In the genomic region with DNA sequence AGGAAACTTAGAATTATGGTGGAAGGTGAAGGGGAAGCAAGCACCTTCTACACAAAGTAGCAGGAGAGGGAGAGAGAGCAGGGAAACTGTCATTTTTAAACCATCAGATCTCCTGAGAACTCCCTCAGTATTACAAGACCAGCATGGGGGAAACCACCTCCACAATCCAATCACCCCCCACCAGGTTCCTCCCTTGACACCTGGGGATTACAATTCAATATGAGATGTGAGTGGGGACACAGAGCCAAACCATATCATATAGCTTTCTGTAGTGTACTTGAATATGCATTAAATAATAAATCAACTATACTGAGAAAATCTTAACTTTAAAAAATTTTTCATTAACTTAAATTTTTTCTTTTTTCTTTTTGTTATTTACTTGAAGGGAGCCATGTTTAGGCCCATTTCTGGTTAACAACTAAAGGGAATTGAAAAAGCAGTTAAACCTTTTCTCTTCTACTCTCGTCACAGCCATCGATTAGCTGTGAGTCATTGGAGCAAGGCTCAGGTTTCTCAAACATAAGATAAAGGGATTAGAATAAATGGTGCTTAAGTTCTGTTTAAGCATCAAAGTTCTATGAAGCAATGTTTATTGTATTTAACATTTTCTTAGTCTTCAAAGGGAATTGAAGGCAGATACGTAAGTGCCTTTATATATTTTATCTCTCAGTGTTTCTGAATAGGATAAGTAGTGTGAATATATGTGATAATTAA, we compare ENCODE assay signal across 1 cellular context.
TF ChIP-seq lines count a peak whose summit lies in the region.

No MANE protein-coding gene starts in this region.

TF ChIP-seq in HepG2, 621 proteins besides CTCF, POLR2A, EP300 and RAD21 (continued from another document and continues in another):
- TF ChIP-seq, protein P1, sequence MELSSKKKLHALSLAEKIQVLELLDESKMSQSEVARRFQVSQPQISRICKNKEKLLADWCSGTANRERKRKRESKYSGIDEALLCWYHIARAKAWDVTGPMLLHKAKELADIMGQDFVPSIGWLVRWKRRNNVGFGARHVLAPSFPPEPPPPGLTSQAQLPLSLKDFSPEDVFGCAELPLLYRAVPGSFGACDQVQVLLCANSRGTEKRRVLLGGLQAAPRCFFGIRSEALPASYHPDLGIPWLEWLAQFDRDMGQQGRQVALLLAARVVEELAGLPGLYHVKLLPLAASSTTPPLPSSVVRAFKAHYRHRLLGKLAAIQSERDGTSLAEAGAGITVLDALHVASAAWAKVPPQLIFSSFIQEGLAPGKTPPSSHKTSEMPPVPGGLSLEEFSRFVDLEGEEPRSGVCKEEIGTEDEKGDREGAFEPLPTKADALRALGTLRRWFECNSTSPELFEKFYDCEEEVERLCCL (CRISPR knock-in tag; IDR thresholded peaks at IDR 0.05; ENCODE audit: borderline replicate concordance), result no peak
- TF ChIP-seq SAP130 (CRISPR knock-in tag; IDR thresholded peaks at IDR 0.05; ENCODE audit: low read depth), result peak; percentile 56
- TF ChIP-seq, protein P2, sequence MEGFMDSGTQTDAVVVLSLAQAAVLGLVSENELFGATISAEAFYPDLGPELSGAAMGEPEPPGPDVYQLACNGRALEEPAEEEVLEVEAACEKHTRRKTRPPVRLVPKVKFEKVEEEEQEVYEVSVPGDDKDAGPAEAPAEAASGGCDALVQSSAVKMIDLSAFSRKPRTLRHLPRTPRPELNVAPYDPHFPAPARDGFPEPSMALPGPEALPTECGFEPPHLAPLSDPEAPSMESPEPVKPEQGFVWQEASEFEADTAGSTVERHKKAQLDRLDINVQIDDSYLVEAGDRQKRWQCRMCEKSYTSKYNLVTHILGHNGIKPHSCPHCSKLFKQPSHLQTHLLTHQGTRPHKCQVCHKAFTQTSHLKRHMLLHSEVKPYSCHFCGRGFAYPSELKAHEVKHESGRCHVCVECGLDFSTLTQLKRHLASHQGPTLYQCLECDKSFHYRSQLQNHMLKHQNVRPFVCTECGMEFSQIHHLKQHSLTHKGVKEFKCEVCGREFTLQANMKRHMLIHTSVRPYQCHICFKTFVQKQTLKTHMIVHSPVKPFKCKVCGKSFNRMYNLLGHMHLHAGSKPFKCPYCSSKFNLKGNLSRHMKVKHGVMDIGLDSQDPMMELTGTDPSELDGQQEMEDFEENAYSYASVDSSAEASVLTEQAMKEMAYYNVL (CRISPR knock-in tag; IDR thresholded peaks at IDR 0.05; ENCODE audit: borderline replicate concordance), result no peak
- TF ChIP-seq ATF1 (CRISPR knock-in tag; IDR thresholded peaks at IDR 0.05), result peak; percentile 81
- no peak for TF ChIP-seq MXD4 (CRISPR knock-in tag; IDR thresholded peaks at IDR 0.05)
- TF ChIP-seq TGIF2 (CRISPR knock-in tag; IDR thresholded peaks at IDR 0.05), result no peak
- TF ChIP-seq ADNP (CRISPR knock-in tag; IDR thresholded peaks at IDR 0.05), result no peak
- no peak for TF ChIP-seq EED (CRISPR knock-in tag; IDR thresholded peaks at IDR 0.05)
- peak; percentile 99 for TF ChIP-seq JUND (CRISPR knock-in tag; IDR thresholded peaks at IDR 0.05)
- TF ChIP-seq, protein P3, sequence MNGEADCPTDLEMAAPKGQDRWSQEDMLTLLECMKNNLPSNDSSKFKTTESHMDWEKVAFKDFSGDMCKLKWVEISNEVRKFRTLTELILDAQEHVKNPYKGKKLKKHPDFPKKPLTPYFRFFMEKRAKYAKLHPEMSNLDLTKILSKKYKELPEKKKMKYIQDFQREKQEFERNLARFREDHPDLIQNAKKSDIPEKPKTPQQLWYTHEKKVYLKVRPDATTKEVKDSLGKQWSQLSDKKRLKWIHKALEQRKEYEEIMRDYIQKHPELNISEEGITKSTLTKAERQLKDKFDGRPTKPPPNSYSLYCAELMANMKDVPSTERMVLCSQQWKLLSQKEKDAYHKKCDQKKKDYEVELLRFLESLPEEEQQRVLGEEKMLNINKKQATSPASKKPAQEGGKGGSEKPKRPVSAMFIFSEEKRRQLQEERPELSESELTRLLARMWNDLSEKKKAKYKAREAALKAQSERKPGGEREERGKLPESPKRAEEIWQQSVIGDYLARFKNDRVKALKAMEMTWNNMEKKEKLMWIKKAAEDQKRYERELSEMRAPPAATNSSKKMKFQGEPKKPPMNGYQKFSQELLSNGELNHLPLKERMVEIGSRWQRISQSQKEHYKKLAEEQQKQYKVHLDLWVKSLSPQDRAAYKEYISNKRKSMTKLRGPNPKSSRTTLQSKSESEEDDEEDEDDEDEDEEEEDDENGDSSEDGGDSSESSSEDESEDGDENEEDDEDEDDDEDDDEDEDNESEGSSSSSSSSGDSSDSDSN (CRISPR knock-in tag; IDR thresholded peaks at IDR 0.05), result no peak
- TF ChIP-seq, protein P4, sequence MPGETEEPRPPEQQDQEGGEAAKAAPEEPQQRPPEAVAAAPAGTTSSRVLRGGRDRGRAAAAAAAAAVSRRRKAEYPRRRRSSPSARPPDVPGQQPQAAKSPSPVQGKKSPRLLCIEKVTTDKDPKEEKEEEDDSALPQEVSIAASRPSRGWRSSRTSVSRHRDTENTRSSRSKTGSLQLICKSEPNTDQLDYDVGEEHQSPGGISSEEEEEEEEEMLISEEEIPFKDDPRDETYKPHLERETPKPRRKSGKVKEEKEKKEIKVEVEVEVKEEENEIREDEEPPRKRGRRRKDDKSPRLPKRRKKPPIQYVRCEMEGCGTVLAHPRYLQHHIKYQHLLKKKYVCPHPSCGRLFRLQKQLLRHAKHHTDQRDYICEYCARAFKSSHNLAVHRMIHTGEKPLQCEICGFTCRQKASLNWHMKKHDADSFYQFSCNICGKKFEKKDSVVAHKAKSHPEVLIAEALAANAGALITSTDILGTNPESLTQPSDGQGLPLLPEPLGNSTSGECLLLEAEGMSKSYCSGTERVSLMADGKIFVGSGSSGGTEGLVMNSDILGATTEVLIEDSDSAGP (CRISPR knock-in tag; IDR thresholded peaks at IDR 0.05; ENCODE audit: borderline replicate concordance), result no peak
- TF ChIP-seq MED8 (CRISPR knock-in tag; IDR thresholded peaks at IDR 0.05; ENCODE audit: insufficient replicate concordance), result no peak
- peak; percentile 58; the same call in 1 of the 2 replicates for TF ChIP-seq NR2F6 (IDR thresholded peaks at IDR 0.05)
- peak; percentile 56; the same call in 1 of the 2 replicates for TF ChIP-seq NR2F6 (CRISPR knock-in tag; IDR thresholded peaks at IDR 0.05)
- TF ChIP-seq, protein P5, sequence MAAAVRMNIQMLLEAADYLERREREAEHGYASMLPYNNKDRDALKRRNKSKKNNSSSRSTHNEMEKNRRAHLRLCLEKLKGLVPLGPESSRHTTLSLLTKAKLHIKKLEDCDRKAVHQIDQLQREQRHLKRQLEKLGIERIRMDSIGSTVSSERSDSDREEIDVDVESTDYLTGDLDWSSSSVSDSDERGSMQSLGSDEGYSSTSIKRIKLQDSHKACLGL (CRISPR knock-in tag; IDR thresholded peaks at IDR 0.05), result no peak
- peak; percentile 61; the same call in 1 of the 2 replicates for TF ChIP-seq RORA (CRISPR knock-in tag; IDR thresholded peaks at IDR 0.05)
- TF ChIP-seq MEIS1 (CRISPR knock-in tag; IDR thresholded peaks at IDR 0.05; ENCODE audit: borderline replicate concordance), result no peak
- no peak for TF ChIP-seq BORCS8-MEF2B (CRISPR knock-in tag; IDR thresholded peaks at IDR 0.05)
- TF ChIP-seq, protein P6, sequence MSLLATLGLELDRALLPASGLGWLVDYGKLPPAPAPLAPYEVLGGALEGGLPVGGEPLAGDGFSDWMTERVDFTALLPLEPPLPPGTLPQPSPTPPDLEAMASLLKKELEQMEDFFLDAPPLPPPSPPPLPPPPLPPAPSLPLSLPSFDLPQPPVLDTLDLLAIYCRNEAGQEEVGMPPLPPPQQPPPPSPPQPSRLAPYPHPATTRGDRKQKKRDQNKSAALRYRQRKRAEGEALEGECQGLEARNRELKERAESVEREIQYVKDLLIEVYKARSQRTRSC (CRISPR knock-in tag; IDR thresholded peaks at IDR 0.05; ENCODE audit: low read depth), result no peak
- peak; percentile 88 for TF ChIP-seq NCOR1 (IDR thresholded peaks at IDR 0.05; ENCODE audit: borderline replicate concordance, low read length)
- TF ChIP-seq, protein P7, sequence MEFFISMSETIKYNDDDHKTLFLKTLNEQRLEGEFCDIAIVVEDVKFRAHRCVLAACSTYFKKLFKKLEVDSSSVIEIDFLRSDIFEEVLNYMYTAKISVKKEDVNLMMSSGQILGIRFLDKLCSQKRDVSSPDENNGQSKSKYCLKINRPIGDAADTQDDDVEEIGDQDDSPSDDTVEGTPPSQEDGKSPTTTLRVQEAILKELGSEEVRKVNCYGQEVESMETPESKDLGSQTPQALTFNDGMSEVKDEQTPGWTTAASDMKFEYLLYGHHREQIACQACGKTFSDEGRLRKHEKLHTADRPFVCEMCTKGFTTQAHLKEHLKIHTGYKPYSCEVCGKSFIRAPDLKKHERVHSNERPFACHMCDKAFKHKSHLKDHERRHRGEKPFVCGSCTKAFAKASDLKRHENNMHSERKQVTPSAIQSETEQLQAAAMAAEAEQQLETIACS (CRISPR knock-in tag; IDR thresholded peaks at IDR 0.05), result no peak
- peak; percentile 68; the same call in 1 of the 2 replicates for TF ChIP-seq FOXO1 (CRISPR knock-in tag; IDR thresholded peaks at IDR 0.05)
- TF ChIP-seq FOXJ3 (CRISPR knock-in tag; IDR thresholded peaks at IDR 0.05; ENCODE audit: borderline replicate concordance), result peak; percentile 95; the same call in 1 of the 2 replicates
- TF ChIP-seq ZNF235 (CRISPR knock-in tag; IDR thresholded peaks at IDR 0.05; ENCODE audit: borderline replicate concordance), result no peak
- peak; percentile 97 for TF ChIP-seq CREM (IDR thresholded peaks at IDR 0.05)
- no peak for TF ChIP-seq CREM (CRISPR knock-in tag; IDR thresholded peaks at IDR 0.05)
- no peak for TF ChIP-seq FOXK2 (IDR thresholded peaks at IDR 0.05)
- peak; percentile 56; the same call in 1 of the 2 replicates for TF ChIP-seq NR2C2 (CRISPR knock-in tag; IDR thresholded peaks at IDR 0.05; ENCODE audit: borderline replicate concordance)
- no peak for TF ChIP-seq YEATS4 (CRISPR knock-in tag; IDR thresholded peaks at IDR 0.05; ENCODE audit: borderline replicate concordance)
- TF ChIP-seq ZBTB38 (CRISPR knock-in tag; IDR thresholded peaks at IDR 0.05), result no peak
- no peak for TF ChIP-seq DNMT1 (CRISPR knock-in tag; IDR thresholded peaks at IDR 0.05)
- TF ChIP-seq BHLHE40 (IDR thresholded peaks at IDR 0.05; ENCODE audit: low read length), result no peak
- no peak for TF ChIP-seq HNRNPUL1 (IDR thresholded peaks at IDR 0.05; ENCODE audit: low read depth, low read length)
- TF ChIP-seq, protein P8, sequence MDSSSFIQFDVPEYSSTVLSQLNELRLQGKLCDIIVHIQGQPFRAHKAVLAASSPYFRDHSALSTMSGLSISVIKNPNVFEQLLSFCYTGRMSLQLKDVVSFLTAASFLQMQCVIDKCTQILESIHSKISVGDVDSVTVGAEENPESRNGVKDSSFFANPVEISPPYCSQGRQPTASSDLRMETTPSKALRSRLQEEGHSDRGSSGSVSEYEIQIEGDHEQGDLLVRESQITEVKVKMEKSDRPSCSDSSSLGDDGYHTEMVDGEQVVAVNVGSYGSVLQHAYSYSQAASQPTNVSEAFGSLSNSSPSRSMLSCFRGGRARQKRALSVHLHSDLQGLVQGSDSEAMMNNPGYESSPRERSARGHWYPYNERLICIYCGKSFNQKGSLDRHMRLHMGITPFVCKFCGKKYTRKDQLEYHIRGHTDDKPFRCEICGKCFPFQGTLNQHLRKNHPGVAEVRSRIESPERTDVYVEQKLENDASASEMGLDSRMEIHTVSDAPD (CRISPR knock-in tag; IDR thresholded peaks at IDR 0.05), result no peak
- TF ChIP-seq ETV5 (CRISPR knock-in tag; IDR thresholded peaks at IDR 0.05; ENCODE audit: borderline replicate concordance), result peak; percentile 58; the same call in 1 of the 2 replicates
- peak; percentile 36; the same call in 1 of the 2 replicates for TF ChIP-seq ELF4 (CRISPR knock-in tag; IDR thresholded peaks at IDR 0.05; ENCODE audit: borderline replicate concordance)
- no peak for TF ChIP-seq MTF2 (CRISPR knock-in tag; IDR thresholded peaks at IDR 0.05; ENCODE audit: borderline replicate concordance)
- no peak for TF ChIP-seq ZNF713 (CRISPR knock-in tag; IDR thresholded peaks at IDR 0.05)
- TF ChIP-seq FOSL1 (CRISPR knock-in tag; IDR thresholded peaks at IDR 0.05; ENCODE audit: borderline replicate concordance), result peak; percentile 99
- TF ChIP-seq, protein P9, sequence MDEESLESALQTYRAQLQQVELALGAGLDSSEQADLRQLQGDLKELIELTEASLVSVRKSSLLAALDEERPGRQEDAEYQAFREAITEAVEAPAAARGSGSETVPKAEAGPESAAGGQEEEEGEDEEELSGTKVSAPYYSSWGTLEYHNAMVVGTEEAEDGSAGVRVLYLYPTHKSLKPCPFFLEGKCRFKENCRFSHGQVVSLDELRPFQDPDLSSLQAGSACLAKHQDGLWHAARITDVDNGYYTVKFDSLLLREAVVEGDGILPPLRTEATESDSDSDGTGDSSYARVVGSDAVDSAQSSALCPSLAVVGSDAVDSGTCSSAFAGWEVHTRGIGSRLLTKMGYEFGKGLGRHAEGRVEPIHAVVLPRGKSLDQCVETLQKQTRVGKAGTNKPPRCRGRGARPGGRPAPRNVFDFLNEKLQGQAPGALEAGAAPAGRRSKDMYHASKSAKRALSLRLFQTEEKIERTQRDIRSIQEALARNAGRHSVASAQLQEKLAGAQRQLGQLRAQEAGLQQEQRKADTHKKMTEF (CRISPR knock-in tag; IDR thresholded peaks at IDR 0.05), result peak; percentile 88
- TF ChIP-seq ZNF12 (CRISPR knock-in tag; IDR thresholded peaks at IDR 0.05), result no peak
- TF ChIP-seq, protein P10, sequence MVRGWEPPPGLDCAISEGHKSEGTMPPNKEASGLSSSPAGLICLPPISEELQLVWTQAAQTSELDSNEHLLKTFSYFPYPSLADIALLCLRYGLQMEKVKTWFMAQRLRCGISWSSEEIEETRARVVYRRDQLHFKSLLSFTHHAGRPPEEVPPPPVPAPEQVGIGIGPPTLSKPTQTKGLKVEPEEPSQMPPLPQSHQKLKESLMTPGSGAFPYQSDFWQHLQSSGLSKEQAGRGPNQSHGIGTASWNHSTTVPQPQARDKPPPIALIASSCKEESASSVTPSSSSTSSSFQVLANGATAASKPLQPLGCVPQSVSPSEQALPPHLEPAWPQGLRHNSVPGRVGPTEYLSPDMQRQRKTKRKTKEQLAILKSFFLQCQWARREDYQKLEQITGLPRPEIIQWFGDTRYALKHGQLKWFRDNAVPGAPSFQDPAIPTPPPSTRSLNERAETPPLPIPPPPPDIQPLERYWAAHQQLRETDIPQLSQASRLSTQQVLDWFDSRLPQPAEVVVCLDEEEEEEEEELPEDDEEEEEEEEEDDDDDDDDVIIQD (CRISPR knock-in tag; IDR thresholded peaks at IDR 0.05; ENCODE audit: low read depth), result peak; percentile 93; the same call in 1 of the 2 replicates
- no peak for TF ChIP-seq PCBP2 (optimal IDR thresholded peaks at IDR 0.05; ENCODE audit: low read depth, low read length, poor library complexity, severe bottlenecking)
